In genomic region chr1:206551985-206552325, GRCh38 we compare ENCODE assay signal across 10 cellular contexts. TPM values are rescaled to one million over a fixed set of nuclear protein-coding genes. Genes with fewer than 3 reads are reported as not detected.
A peak's percentile ranks its signal among the peaks of the same experiment; 100 is the strongest.
DNase-seq lines count a peak whose midpoint lies in the region; ATAC-seq and TF ChIP-seq lines count a peak whose summit lies in the region.
"Had no signal": no experiment of that assay in that cellular context is flagged by ENCODE, and none has a peak within 500 bp of the region (broad histone marks: within the 10 kb centered on the region; RNA-seq: fewer than 3 reads in every experiment).

No MANE protein-coding gene starts in this region.

- peak overlapping the region; percentile 95 to 99 (median 97) for H3K27ac Mint-ChIP-seq in immature natural killer cell

- H3K9me3 Mint-ChIP-seq in immature natural killer cell: no peaks in the 10 kb centered on the region

- H3K4me3 Mint-ChIP-seq in immature natural killer cell: peak overlapping the region; percentile 36 to 80 (median 74)

- DNase-seq in T-helper 2 cell: peak in 4 of 5 experiments; percentile 53 to 97 (median 72)
- peak; percentile 59 for DNase-seq in activated T-cell treated with anti-CD3 and anti-CD28 coated beads for 4 hours
- peak; percentile 92 to 93 (median 92) for DNase-seq in immature natural killer cell
- DNase-seq in stimulated activated CD8-positive, alpha-beta memory T cell treated with anti-CD3 and anti-CD28 coated beads, Interleukin-4, amount 100 ng/mL, for 48 hours: peak; percentile 78
- no peak for DNase-seq in amniotic stem cell (lab: John Stamatoyannopoulos, UW)
- DNase-seq in SIG-M5 (lab: John Stamatoyannopoulos, UW): no peak
- no peak for DNase-seq in RWPE1 (ENCODE audit: low spot score)
- DNase-seq: DMS153, NCI-H69 had no signal

- no peaks in the 10 kb centered on the region for H3K36me3 Mint-ChIP-seq in immature natural killer cell

- POLR2A ChIA-PET in RWPE1 (lab: Yijun Ruan, JAX; ENCODE audit: low non-redundant PET): no interaction called here

- peaks cover 72 to 73% of the 10 kb centered on the region in 2 donors for H3K4me1 Mint-ChIP-seq in immature natural killer cell

- CTCF ChIA-PET in RWPE1 (lab: Yijun Ruan, JAX): interaction anchor here (0.8 to 2.2 kb wide), 2 partner anchors 11 to 112 kb away, joined by 3 to 9 read pairs; no protein-coding TSS in a partner anchor

- no peak for TF ChIP-seq CTCF in RWPE1 (conservative IDR thresholded peaks at IDR 0.05; ENCODE audit: low read depth)

- no peak overlapping the region for H3K27ac ChIP-seq in RWPE1

- ATAC-seq in HG03469 (IDR thresholded peaks at IDR 0.05; ENCODE audit: unreplicated experiment): no peak

- peaks cover 0 to 14% (median 9%) of the 10 kb centered on the region in 3 donors for H3K27me3 Mint-ChIP-seq in immature natural killer cell (ENCODE audit: low read depth in 3 of 3)

RNA-seq across cellular contexts. Expression of gene RASSF5, which starts 44.6 kb away (rescaled TPM):
- polyA plus RNA-seq in immature natural killer cell: 100 to 1,000 TPM; 218 to 459 (median 310) TPM

Comparison
In these comparisons a context has a peak if more than half of its experiments do, and no peak if none do; other contexts are left out.
1. DNase-seq: peak in T-helper 2 cell (4 of 5), activated T-cell treated with anti-CD3 and anti-CD28 coated beads for 4 hours (single experiment), immature natural killer cell (3 of 3) and stimulated activated CD8-positive, alpha-beta memory T cell treated with anti-CD3 and anti-CD28 coated beads, Interleukin-4, amount 100 ng/mL, for 48 hours (single experiment); none in amniotic stem cell (single experiment), SIG-M5 (single experiment) and RWPE1 (single experiment).